In the genomic region with DNA sequence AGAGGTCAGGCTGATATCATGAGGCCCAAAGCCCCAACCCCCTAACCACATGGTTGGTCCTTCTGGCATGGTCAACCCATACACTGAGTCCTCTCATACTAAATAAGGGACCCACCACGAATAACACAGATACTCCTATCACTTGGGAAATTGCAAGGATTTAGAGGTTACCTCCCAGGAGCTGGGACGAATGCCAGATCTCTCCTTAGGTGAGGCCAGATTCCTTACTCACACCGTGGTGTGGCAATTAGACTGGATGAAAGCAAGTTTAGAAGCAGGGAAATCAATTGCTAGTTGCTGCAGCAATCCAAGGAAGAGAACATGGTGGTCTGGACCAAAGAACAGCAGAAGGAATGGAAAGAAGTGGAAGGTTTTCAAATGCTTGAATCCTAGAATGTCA, we compare ENCODE assay signal across 1 cellular context.
TF ChIP-seq lines count a peak whose summit lies in the region.

No MANE protein-coding gene starts in this region.

TF ChIP-seq in WTC11, 78 proteins besides CTCF, POLR2A, EP300 and RAD21 (continued from another document):
- TF ChIP-seq KAT7 (CRISPR knock-in tag; IDR thresholded peaks at IDR 0.05; ENCODE audit: borderline replicate concordance), result no peak
- TF ChIP-seq, protein P1, sequence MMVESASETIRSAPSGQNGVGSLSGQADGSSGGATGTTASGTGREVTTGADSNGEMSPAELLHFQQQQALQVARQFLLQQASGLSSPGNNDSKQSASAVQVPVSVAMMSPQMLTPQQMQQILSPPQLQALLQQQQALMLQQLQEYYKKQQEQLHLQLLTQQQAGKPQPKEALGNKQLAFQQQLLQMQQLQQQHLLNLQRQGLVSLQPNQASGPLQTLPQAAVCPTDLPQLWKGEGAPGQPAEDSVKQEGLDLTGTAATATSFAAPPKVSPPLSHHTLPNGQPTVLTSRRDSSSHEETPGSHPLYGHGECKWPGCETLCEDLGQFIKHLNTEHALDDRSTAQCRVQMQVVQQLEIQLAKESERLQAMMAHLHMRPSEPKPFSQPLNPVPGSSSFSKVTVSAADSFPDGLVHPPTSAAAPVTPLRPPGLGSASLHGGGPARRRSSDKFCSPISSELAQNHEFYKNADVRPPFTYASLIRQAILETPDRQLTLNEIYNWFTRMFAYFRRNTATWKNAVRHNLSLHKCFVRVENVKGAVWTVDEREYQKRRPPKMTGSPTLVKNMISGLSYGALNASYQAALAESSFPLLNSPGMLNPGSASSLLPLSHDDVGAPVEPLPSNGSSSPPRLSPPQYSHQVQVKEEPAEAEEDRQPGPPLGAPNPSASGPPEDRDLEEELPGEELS (CRISPR knock-in tag; IDR thresholded peaks at IDR 0.05), result no peak
TF ChIP-seq in WTC11: peak in this region for 0.
